ENCODE assay signal across 8 cellular contexts in genomic region chr14:76919811-76920571, GRCh38.
A peak's percentile ranks its signal among the peaks of the same experiment; 100 is the strongest.
DNase-seq lines count a peak whose midpoint lies in the region; TF ChIP-seq lines count a peak whose summit lies in the region.

No MANE protein-coding gene starts in this region.

- no peaks in the 10 kb centered on the region for H3K36me3 ChIP-seq in duodenal mucosa (ENCODE audit: control insufficient read depth in 1 of 2, insufficient read depth in 2 of 2, low read length in 2 of 2)
- no peaks in the 10 kb centered on the region for H3K36me3 ChIP-seq in transverse colon

- no peak overlapping the region for H3K9ac ChIP-seq in duodenal mucosa (ENCODE audit: low read depth in 1 of 2, low read length in 2 of 2)

- no peak for TF ChIP-seq EP300 in transverse colon (IDR thresholded peaks at IDR 0.05; ENCODE audit: low read depth)

- peak overlapping the region; percentile 99 for H3K27ac Mint-ChIP-seq in mesothelial cell of epicardium

- no peaks in the 10 kb centered on the region for H3K36me3 Mint-ChIP-seq in mesothelial cell of epicardium

- intact Hi-C loops in transverse colon (cut with DNase I; ENCODE audit: low total_unique reads) = loop anchor here (2.0 to 5.0 kb wide), 3 partner anchors 37 to 122 kb away; partner anchors contain the start of gene IRF2BPL

- no peak overlapping the region for H3K4me3 Mint-ChIP-seq in mesothelial cell of epicardium

- H3K9me3 ChIP-seq in duodenal mucosa (ENCODE audit: control insufficient read depth in 1 of 2, low read length in 2 of 2) (no peaks in the 10 kb centered on the region), transverse colon (no peaks in the 10 kb centered on the region)

- H3K27me3 ChIP-seq in duodenal mucosa (ENCODE audit: control insufficient read depth in 1 of 2, insufficient read depth in 2 of 2, low read length in 2 of 2) (no peaks in the 10 kb centered on the region), transverse colon (no peaks in the 10 kb centered on the region)

- H3K27ac ChIP-seq in duodenal mucosa (ENCODE audit: low read depth, low read length) = peak overlapping the region; percentile 26
- peak overlapping the region; percentile 84 to 98 (median 88) for H3K27ac ChIP-seq in transverse colon

- peaks cover 90% of the 10 kb centered on the region for H3K4me1 Mint-ChIP-seq in mesothelial cell of epicardium

- H3K4me3 ChIP-seq in duodenal mucosa (ENCODE audit: low read depth in 1 of 2, low read length in 2 of 2) (peak overlapping the region in 1 of 2 donors; percentile 9), transverse colon (no peak overlapping the region)

- in situ Hi-C loops in transverse colon (cut with MboI; ENCODE audit: low pct_ligation_motif_present in 1 of 4, low pct_unique_long_range_greater_than_20kb in 1 of 4, low sequenced_read_pairs in 3 of 4) = loop anchor here (10.0 to 25.0 kb wide), 3 partner anchors 125 to 392 kb away; partner anchors contain the start of genes GSTZ1 (in 1 of the 4) and POMT2 (in 1 of the 4)

- peaks cover 39 to 45% of the 10 kb centered on the region in 2 donors for H3K4me1 ChIP-seq in duodenal mucosa (ENCODE audit: control insufficient read depth in 1 of 2, insufficient read depth in 2 of 2, low read length in 2 of 2)
- peaks cover 36 to 50% (median 42%) of the 10 kb centered on the region in 4 donors for H3K4me1 ChIP-seq in transverse colon

- TF ChIP-seq CTCF in mesothelial cell of epicardium (IDR thresholded peaks at IDR 0.05; ENCODE audit: unreplicated experiment) (no peak), transverse colon (IDR thresholded peaks at IDR 0.05) (no peak)

- H3K9me3 Mint-ChIP-seq in mesothelial cell of epicardium = no peaks in the 10 kb centered on the region

- peak; percentile 89 for DNase-seq in COLO668 (lab: John Stamatoyannopoulos, UW; ENCODE audit: unreplicated experiment)
- DNase-seq in Kasumi-1 (lab: John Stamatoyannopoulos, UW) = peak; percentile 96 to 97
- DNase-seq in SHP77 treated with DMSO at 0.1 percent for 48 hours (lab: John Stamatoyannopoulos, UW) = peak; percentile 84
- DNase-seq in mesothelial cell of epicardium (ENCODE audit: low spot score in 2 of 2, unreplicated experiment in 2 of 2) = no peak
- peak; percentile 35 for DNase-seq in transverse colon
- DNase-seq in medulla oblongata (ENCODE audit: extremely low spot score) = no peak
- no peak for DNase-seq in KG1 (lab: John Stamatoyannopoulos, UW)

- no peaks in the 10 kb centered on the region for H3K27me3 Mint-ChIP-seq in mesothelial cell of epicardium (ENCODE audit: low read depth)

- TF ChIP-seq POLR2A in transverse colon (IDR thresholded peaks at IDR 0.05) = no peak

- WGBS in transverse colon (ENCODE audit: low coverage in 1 of 2), 2 donors = 0 to 22% methylated on average over 1 to 19 of the region's 19 CpGs

Comparison
In these comparisons a context has a peak if more than half of its experiments do, and no peak if none do; other contexts are left out.
1. DNase-seq: peak in COLO668 (single experiment), Kasumi-1 (2 of 2), SHP77 treated with DMSO at 0.1 percent for 48 hours (single experiment) and transverse colon (single experiment); none in mesothelial cell of epicardium (0 of 2), medulla oblongata (single experiment) and KG1 (single experiment).